1 cellular context compared by ENCODE assay signal in genomic region chr10:130110236-130111114, GRCh38.
TF ChIP-seq lines count a peak whose summit lies in the region.

Gene C10orf143 (minus strand): TSS chr10:130110830. CDS start chr10:130110772, 58 bp downstream.

TF ChIP-seq in HepG2, 621 proteins besides CTCF, POLR2A, EP300 and RAD21 (continued from another document and continues in another):
- TF ChIP-seq AFF4 (CRISPR knock-in tag; IDR thresholded peaks at IDR 0.05) (no peak), ZBTB42 (CRISPR knock-in tag; IDR thresholded peaks at IDR 0.05) (no peak), MBNL3 (CRISPR knock-in tag; conservative IDR thresholded peaks at IDR 0.05) (no peak), ARID2 (CRISPR knock-in tag; IDR thresholded peaks at IDR 0.05; ENCODE audit: borderline replicate concordance) (no peak), SPEN (CRISPR knock-in tag; IDR thresholded peaks at IDR 0.05; ENCODE audit: low read depth) (peak; percentile 99; the same call in 1 of the 2 replicates), ZBTB46 (CRISPR knock-in tag; IDR thresholded peaks at IDR 0.05; ENCODE audit: borderline replicate concordance) (no peak), ZNF34 (CRISPR knock-in tag; IDR thresholded peaks at IDR 0.05; ENCODE audit: borderline replicate concordance) (no peak), ZBTB7B (CRISPR knock-in tag; IDR thresholded peaks at IDR 0.05) (no peak), SALL2 (CRISPR knock-in tag; IDR thresholded peaks at IDR 0.05) (peak; percentile 83), MAFF (IDR thresholded peaks at IDR 0.05; ENCODE audit: low read depth, low read length) (no peak), LRRFIP1 (CRISPR knock-in tag; conservative IDR thresholded peaks at IDR 0.05) (no peak), ZNF20 (CRISPR knock-in tag; IDR thresholded peaks at IDR 0.05) (no peak), ZNF75D (CRISPR knock-in tag; IDR thresholded peaks at IDR 0.05; ENCODE audit: borderline replicate concordance) (0 out of 2 replicates have a peak, but pooled peaks have one; percentile 41), GATAD2A (CRISPR knock-in tag; IDR thresholded peaks at IDR 0.05) (peak; percentile 53), NFATC3 (CRISPR knock-in tag; IDR thresholded peaks at IDR 0.05) (peak; percentile 47; the same call in 1 of the 2 replicates), ARNT2 (CRISPR knock-in tag; IDR thresholded peaks at IDR 0.05; ENCODE audit: low read depth) (peak; percentile 72), EED (CRISPR knock-in tag; IDR thresholded peaks at IDR 0.05) (0 out of 2 replicates have a peak, but pooled peaks have one; percentile 44), ZMYM3 (CRISPR knock-in tag; IDR thresholded peaks at IDR 0.05) (peak; percentile 26; the same call in 1 of the 2 replicates), ZNF687 (CRISPR knock-in tag; IDR thresholded peaks at IDR 0.05) (peak; percentile 92), KLF9 (CRISPR knock-in tag; IDR thresholded peaks at IDR 0.05; ENCODE audit: low read depth) (peak; percentile 96), ZNF234 (CRISPR knock-in tag; conservative IDR thresholded peaks at IDR 0.05) (no peak; the same call in 1 of the 2 replicates), ZNF512 (CRISPR knock-in tag; IDR thresholded peaks at IDR 0.05) (no peak), POLR2AphosphoS5 (IDR thresholded peaks at IDR 0.05; ENCODE audit: low read depth, low read length) (peak; percentile 92), BRCA1 (CRISPR knock-in tag; IDR thresholded peaks at IDR 0.05) (peak; percentile 88; the same call in 1 of the 2 replicates), SP1 (IDR thresholded peaks at IDR 0.05) (peak; percentile 51; the same call in 1 of the 2 replicates), SP1 (CRISPR knock-in tag; IDR thresholded peaks at IDR 0.05) (peak; percentile 97), ZNF451 (CRISPR knock-in tag; IDR thresholded peaks at IDR 0.05) (peak; percentile 84; the same call in 1 of the 2 replicates), FOXA3 (CRISPR knock-in tag; IDR thresholded peaks at IDR 0.05) (no peak), TP53 (CRISPR knock-in tag; conservative IDR thresholded peaks at IDR 0.05) (no peak), MIXL1 (CRISPR knock-in tag; IDR thresholded peaks at IDR 0.05) (peak; percentile 6; the same call in 1 of the 2 replicates), E2F2 (CRISPR knock-in tag; IDR thresholded peaks at IDR 0.05; ENCODE audit: borderline replicate concordance) (no peak), PCBP1 (IDR thresholded peaks at IDR 0.05; ENCODE audit: borderline replicate concordance, low read depth, low read length) (no peak), HNF4A (CRISPR knock-in tag; IDR thresholded peaks at IDR 0.05) (no peak), PREB (CRISPR knock-in tag; IDR thresholded peaks at IDR 0.05) (no peak), MAFG (CRISPR knock-in tag; IDR thresholded peaks at IDR 0.05) (no peak), CREM (IDR thresholded peaks at IDR 0.05) (no peak; the same call in 1 of the 2 replicates), CREM (CRISPR knock-in tag; IDR thresholded peaks at IDR 0.05) (no peak), ZNF720 (CRISPR knock-in tag; IDR thresholded peaks at IDR 0.05) (no peak), CBX5 (CRISPR knock-in tag; IDR thresholded peaks at IDR 0.05; ENCODE audit: borderline replicate concordance) (0 out of 2 replicates have a peak, but pooled peaks have one; percentile 60), HNRNPL (IDR thresholded peaks at IDR 0.05; ENCODE audit: low read depth, low read length) (peak; percentile 61; the same call in 1 of the 2 replicates), RBM22 (optimal IDR thresholded peaks at IDR 0.05; ENCODE audit: low read length) (no peak)
